17 cellular contexts compared by ENCODE assay signal in genomic region chr11:119861160-119861559, GRCh38.
"Had no signal": no experiment of that assay in that cellular context is flagged by ENCODE, and none has a peak within 500 bp of the region (broad histone marks: within the 10 kb centered on the region; RNA-seq: fewer than 3 reads in every experiment).

No MANE protein-coding gene starts in this region.

- DNase-seq: activated CD4-positive, alpha-beta T cell treated with anti-CD3 and anti-CD28 coated beads, Interleukin-2, amount 50 U/mL, for 1 hour; activated CD4-positive, CD25-positive, alpha-beta regulatory T cell treated with anti-CD3 and anti-CD28 coated beads, Interleukin-2, amount 50 U/mL, for 72 hours; activated CD8-positive, alpha-beta memory T cell treated with anti-CD3 and anti-CD28 coated beads for 24 hours; activated gamma-delta T cell; effector memory CD4-positive, alpha-beta T cell; head of caudate nucleus; left ventricle myocardium inferior; nephron progenitor cell; occipital lobe; retina; stimulated activated CD4-positive, alpha-beta T cell treated with anti-CD3 and anti-CD28 coated beads, Interleukin-1b, Interleukin-23, amount 100 ng/mL, for 48 hours; stimulated activated CD8-positive, alpha-beta memory T cell treated with anti-CD3 and anti-CD28 coated beads, Interleukin-4, amount 100 ng/mL, for 48 hours; stimulated activated naive CD4-positive, alpha-beta T cell; upper lobe of right lung had no signal

- H3K4me1 ChIP-seq: left ventricle myocardium inferior, upper lobe of right lung had no signal

- H3K36me3 ChIP-seq: cardiac muscle cell, left ventricle myocardium inferior, upper lobe of right lung had no signal

- H3K4me3 ChIP-seq: cardiac muscle cell, left ventricle myocardium inferior, upper lobe of right lung had no signal

- FAIRE-seq: frontal cortex had no signal

- H3K27me3 ChIP-seq: cardiac muscle cell had no signal

- H3K27ac ChIP-seq: cardiac muscle cell, epithelial cell of prostate, left ventricle myocardium inferior, upper lobe of right lung had no signal

- H3K9me3 ChIP-seq: left ventricle myocardium inferior, upper lobe of right lung had no signal
